Comparison of ENCODE assay signal across 17 cellular contexts in genomic region chr15:89433686-89434085, GRCh38.
DNase-seq lines count a peak whose midpoint lies in the region; ATAC-seq and TF ChIP-seq lines count a peak whose summit lies in the region.
"Had no signal": no experiment of that assay in that cellular context is flagged by ENCODE, and none has a peak within 500 bp of the region (broad histone marks: within the 10 kb centered on the region; RNA-seq: fewer than 3 reads in every experiment).

No MANE protein-coding gene starts in this region.

- TF ChIP-seq CTCF in ascending aorta (IDR thresholded peaks at IDR 0.05) (no peak), tibial artery (IDR thresholded peaks at IDR 0.05) (no peak)

- peaks cover 0 to 2% of the 10 kb centered on the region in 2 donors for H3K4me1 ChIP-seq in ascending aorta
- H3K4me1 ChIP-seq in tibial artery, result peaks cover 0 to 11% (median 4%) of the 10 kb centered on the region in 4 donors

- ATAC-seq in HG02938 (IDR thresholded peaks at IDR 0.05; ENCODE audit: unreplicated experiment), result no peak

- intact Hi-C loops in head of caudate nucleus (cut with DNase I), result loop anchor here (10.0 kb wide), 1 partner anchor 219 kb away; no protein-coding TSS in a partner anchor
- intact Hi-C loops in ascending aorta (cut with DNase I), result no loop called here
- intact Hi-C loops in tibial artery (cut with DNase I; ENCODE audit: low total_unique reads), result no loop called here

- DNase-seq in Ammon's horn (ENCODE audit: low spot score) (peak; percentile 61), SK-N-MC (ENCODE audit: low read depth, low spot score) (no peak), head of caudate nucleus (peak in 31 of 42 donors; percentile 17 to 67 (median 43)), pons (ENCODE audit: low spot score) (peak; percentile 72), ascending aorta (ENCODE audit: low spot score in 2 of 2) (no peak), tibial artery (no peak)
- DNase-seq: 8988T, DMS53, GDM1, GOT3, Karpas-422, NCI-H187, NCI-H446, NCI-H526, OCI-M1 had no signal

- no peaks in the 10 kb centered on the region for H3K27me3 ChIP-seq in ascending aorta
- H3K27me3 ChIP-seq in tibial artery, result peaks cover 0 to 51% of the 10 kb centered on the region in 2 donors

- H3K36me3 ChIP-seq in SK-N-MC (ENCODE audit: insufficient read depth, low read length) (no peaks in the 10 kb centered on the region), ascending aorta (no peaks in the 10 kb centered on the region), tibial artery (no peaks in the 10 kb centered on the region)
- H3K36me3 ChIP-seq: SJSA1 had no signal

- H3K4me3 ChIP-seq in SK-N-MC (no peak overlapping the region), ascending aorta (no peak overlapping the region), tibial artery (no peak overlapping the region)
- H3K4me3 ChIP-seq: SJSA1 had no signal

- H3K27ac ChIP-seq in SK-N-MC (peak overlapping the region; percentile 58), ascending aorta (no peak overlapping the region), tibial artery (no peak overlapping the region)
- H3K27ac ChIP-seq: SJSA1 had no signal

- no peak overlapping the region for H3K9ac ChIP-seq in SK-N-MC (ENCODE audit: insufficient read length)

- no peaks in the 10 kb centered on the region for H3K9me3 ChIP-seq in SK-N-MC (ENCODE audit: low read depth, low read length)
- no peaks in the 10 kb centered on the region for H3K9me3 ChIP-seq in ascending aorta
- H3K9me3 ChIP-seq in tibial artery, result no peaks in the 10 kb centered on the region
- H3K9me3 ChIP-seq: SJSA1 had no signal

Comparison
In these comparisons a context has a peak if more than half of its experiments do, and no peak if none do; other contexts are left out.
1. DNase-seq: peak in Ammon's horn (single experiment), head of caudate nucleus (31 of 42) and pons (single experiment); none in SK-N-MC (single experiment), ascending aorta (0 of 2) and tibial artery (0 of 2).